In genomic region chr19:23762884-23763711, GRCh38 we compare ENCODE assay signal across 8 cellular contexts. TPM values are rescaled to one million over a fixed set of nuclear protein-coding genes. Genes with fewer than 3 reads are reported as not detected.
DNase-seq lines count a peak whose midpoint lies in the region; ATAC-seq and TF ChIP-seq lines count a peak whose summit lies in the region.

No MANE protein-coding gene starts in this region.

- in situ Hi-C loops in KBM-7 (cut with MboI; ENCODE audit: low pct_unique_long_range_greater_than_20kb, low sequenced_read_pairs) = no loop called here

- no peaks in the 10 kb centered on the region for H3K27me3 Mint-ChIP-seq in activated naive CD8-positive, alpha-beta T cell treated with anti-CD3 and anti-CD28 coated beads for 36 hours

- H3K79me2 ChIP-seq in parathyroid adenoma = peaks cover 5% of the 10 kb centered on the region

- ATAC-seq in HG03045 (IDR thresholded peaks at IDR 0.05; ENCODE audit: unreplicated experiment) = peak; percentile 81
- ATAC-seq in RWPE2 (ENCODE audit: low read depth) = peak; percentile 78

- peak overlapping the region; percentile 87 for H3K27ac Mint-ChIP-seq in activated naive CD8-positive, alpha-beta T cell treated with anti-CD3 and anti-CD28 coated beads for 36 hours

- no peak for TF ChIP-seq CTCF in GM12865 (IDR thresholded peaks at IDR 0.05; ENCODE audit: insufficient read depth, low read depth, low read length, missing control alignments)
- TF ChIP-seq CTCF in RWPE2 (IDR thresholded peaks at IDR 0.05; ENCODE audit: poor library complexity, severe bottlenecking) = no peak
- no peak for TF ChIP-seq CTCF in cardiac muscle cell (IDR thresholded peaks at IDR 0.05; ENCODE audit: low read depth, low read length)
- TF ChIP-seq CTCF in parathyroid adenoma (IDR thresholded peaks at IDR 0.05) = no peak
- no peak for TF ChIP-seq CTCF in tibial artery (IDR thresholded peaks at IDR 0.05)

- peak overlapping the region; percentile 17 for H3K9ac ChIP-seq in parathyroid adenoma

- H3K27ac ChIP-seq in RWPE2 (ENCODE audit: poor library complexity, severe bottlenecking) (peak overlapping the region; percentile 58), cardiac muscle cell (peak overlapping the region; percentile 94), parathyroid adenoma (peak overlapping the region; percentile 79), tibial artery (peak overlapping the region; percentile 42 to 69)

- H2AFZ ChIP-seq in parathyroid adenoma = peak overlapping the region; percentile 95

- peak overlapping the region; percentile 91 for H3K4me3 Mint-ChIP-seq in activated naive CD8-positive, alpha-beta T cell treated with anti-CD3 and anti-CD28 coated beads for 36 hours

- H3K4me2 ChIP-seq in parathyroid adenoma (ENCODE audit: low read length) = peak overlapping the region; percentile 75

- H3K9me3 Mint-ChIP-seq in activated naive CD8-positive, alpha-beta T cell treated with anti-CD3 and anti-CD28 coated beads for 36 hours = peaks cover 3% of the 10 kb centered on the region

- intact Hi-C loops in tibial artery (cut with DNase I; ENCODE audit: low total_unique reads) = no loop called here

- H3K4me1 ChIP-seq in RWPE2 (ENCODE audit: insufficient read depth, poor library complexity, severe bottlenecking) (no peaks in the 10 kb centered on the region), cardiac muscle cell (ENCODE audit: low read depth) (no peaks in the 10 kb centered on the region), parathyroid adenoma (peaks cover 4% of the 10 kb centered on the region), tibial artery (peaks cover 0 to 8% (median 4%) of the 10 kb centered on the region in 4 donors)

- H3K4me3 ChIP-seq in GM12865 (ENCODE audit: low read depth, low read length) = peak overlapping the region; percentile 38
- peak overlapping the region; percentile 78 for H3K4me3 ChIP-seq in RWPE2 (ENCODE audit: severe bottlenecking)
- peak overlapping the region; percentile 43 for H3K4me3 ChIP-seq in cardiac muscle cell
- H3K4me3 ChIP-seq in parathyroid adenoma (ENCODE audit: low read depth, low read length) = peak overlapping the region; percentile 76
- peak overlapping the region; percentile 63 to 68 for H3K4me3 ChIP-seq in tibial artery

- peaks cover 25% of the 10 kb centered on the region for H3K36me3 Mint-ChIP-seq in activated naive CD8-positive, alpha-beta T cell treated with anti-CD3 and anti-CD28 coated beads for 36 hours

- H3K27me3 ChIP-seq in RWPE2 (ENCODE audit: insufficient read depth, poor library complexity, severe bottlenecking) (no peaks in the 10 kb centered on the region), cardiac muscle cell (no peaks in the 10 kb centered on the region), parathyroid adenoma (ENCODE audit: control insufficient read depth, insufficient read depth, low read length) (no peaks in the 10 kb centered on the region), tibial artery (no peaks in the 10 kb centered on the region)

- H3K36me3 ChIP-seq in RWPE2 (ENCODE audit: low read depth) (0 out of 2 replicates have a peak, but pooled peaks cover 6% of the 10 kb centered on the region), cardiac muscle cell (no peaks in the 10 kb centered on the region), parathyroid adenoma (ENCODE audit: control insufficient read depth, insufficient read depth, low read length) (no peaks in the 10 kb centered on the region), tibial artery (no peaks in the 10 kb centered on the region)

- peaks cover 33% of the 10 kb centered on the region for H3K4me1 Mint-ChIP-seq in activated naive CD8-positive, alpha-beta T cell treated with anti-CD3 and anti-CD28 coated beads for 36 hours

- H3K9me3 ChIP-seq in RWPE2 (ENCODE audit: severe bottlenecking) = no peaks in the 10 kb centered on the region
- H3K9me3 ChIP-seq in cardiac muscle cell (ENCODE audit: low read depth) = no peaks in the 10 kb centered on the region
- no peaks in the 10 kb centered on the region for H3K9me3 ChIP-seq in parathyroid adenoma (ENCODE audit: control insufficient read depth, low read length)
- no peaks in the 10 kb centered on the region for H3K9me3 ChIP-seq in tibial artery

- DNase-seq in GM12865 (ENCODE audit: low read depth) = peak; percentile 35
- peak; percentile 74 for DNase-seq in RWPE2 (ENCODE audit: low spot score)
- DNase-seq in activated naive CD8-positive, alpha-beta T cell treated with anti-CD3 and anti-CD28 coated beads for 36 hours = peak; percentile 84
- peak; percentile 72 to 95 for DNase-seq in cardiac muscle cell (ENCODE audit: low read depth in 1 of 2, low spot score in 1 of 2)
- DNase-seq in tibial artery = peak; percentile 24 to 88
- no peak for DNase-seq in KBM-7

RNA-seq across cellular contexts. Expression of gene ZNF681, which starts 4.4 kb away (rescaled TPM):
- total RNA-seq in activated naive CD8-positive, alpha-beta T cell treated with anti-CD3 and anti-CD28 coated beads for 36 hours = 1 to 10 TPM; 5.0 to 5.8 TPM
- 2.7 and 3.2 TPM in 2 replicates for total RNA-seq in cardiac muscle cell
- 1.4 and 3.2 TPM in 2 replicates for polyA plus RNA-seq in cardiac muscle cell
